In the genomic region with DNA sequence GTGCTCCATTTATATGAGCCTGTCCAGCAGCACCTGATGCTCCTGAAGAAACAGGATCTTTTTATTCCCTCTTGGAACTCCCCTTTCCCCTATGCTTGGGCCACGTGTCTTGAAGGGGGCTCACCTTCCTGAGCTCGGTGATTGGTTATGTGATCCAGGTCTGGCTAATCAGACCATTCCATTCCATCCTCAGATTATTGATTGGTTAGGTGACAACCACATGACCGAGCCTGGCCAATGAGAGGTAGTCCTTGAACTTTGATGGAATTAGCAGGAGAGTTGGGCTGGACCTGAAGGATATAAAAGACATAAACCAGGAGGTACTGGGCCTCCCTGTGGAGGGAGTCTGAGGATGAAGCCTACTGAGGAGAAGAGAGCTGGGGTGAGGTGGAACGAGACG, we compare ENCODE assay signal across 29 cellular contexts.
"Had no signal": no experiment of that assay in that cellular context is flagged by ENCODE, and none has a peak within 500 bp of the region (broad histone marks: within the 10 kb centered on the region; RNA-seq: fewer than 3 reads in every experiment).

No MANE protein-coding gene starts in this region.

- FAIRE-seq: frontal cortex had no signal

- H3K27ac ChIP-seq: adrenal gland, body of pancreas, cardiac muscle cell, colonic mucosa, WERI-Rb-1 had no signal

- H3K27me3 ChIP-seq: adrenal gland, body of pancreas, cardiac muscle cell, colonic mucosa had no signal

- H3K36me3 ChIP-seq: adrenal gland, cardiac muscle cell, colonic mucosa, WERI-Rb-1 had no signal

- DNase-seq: activated CD4-positive, alpha-beta memory T cell treated with anti-CD3 and anti-CD28 coated beads for 36 hours; activated CD4-positive, alpha-beta T cell treated with anti-CD3 and anti-CD28 coated beads for 36 hours; activated CD4-positive, alpha-beta T cell treated with anti-CD3 and anti-CD28 coated beads, Interleukin-2, amount 10 ng/mL, durations not matched to agents 24 days and 14 days; activated CD4-positive, CD25-positive, alpha-beta regulatory T cell; activated CD4-positive, CD25-positive, alpha-beta regulatory T cell treated with anti-CD3 and anti-CD28 coated beads, Interleukin-2, amount 50 U/mL, for 72 hours; activated CD8-positive, alpha-beta memory T cell treated with anti-CD3 and anti-CD28 coated beads, Interleukin-2, amount 10 ng/mL, durations not matched to agents 7 days and 5 days; activated CD8-positive, alpha-beta memory T cell treated with anti-CD3 and anti-CD28 coated beads, Interleukin-2, amount 50 U/mL, for 4 hours; activated CD8-positive, alpha-beta T cell treated with anti-CD3 and anti-CD28 coated beads, Interleukin-2, amount 10 ng/mL, durations not matched to agents 7 days and 5 days; activated effector memory CD4-positive, alpha-beta T cell treated with anti-CD3 and anti-CD28 coated beads, Interleukin-2, amount 50 U/mL, for 16 hours; activated naive CD4-positive, alpha-beta T cell treated with anti-CD3 and anti-CD28 coated beads for 36 hours; activated naive CD8-positive, alpha-beta T cell treated with anti-CD3 and anti-CD28 coated beads for 36 hours; activated naive CD8-positive, alpha-beta T cell treated with anti-CD3 and anti-CD28 coated beads, Interleukin-2, amount 50 U/mL, for 24 hours; activated T-cell treated with anti-CD3 and anti-CD28 coated beads, Interleukin-2, amount 50 U/mL, for 1 hour; activated T-cell treated with anti-CD3 and anti-CD28 coated beads, Interleukin-2, amount 50 U/mL, for 48 hours; adrenal gland; aorta; body of pancreas; central memory CD4-positive, alpha-beta T cell; cerebellar nuclear complex; colonic mucosa; effector CD8-positive, alpha-beta T cell; foreskin fibroblast; T-helper 1 cell; T-helper 17 cell; T1000; WERI-Rb-1 had no signal

- ATAC-seq: activated CD4-positive, alpha-beta T cell treated with anti-CD3 and anti-CD28 coated beads for 36 hours; activated CD8-positive, alpha-beta memory T cell treated with anti-CD3 and anti-CD28 coated beads, Interleukin-2, amount 10 ng/mL, durations not matched to agents 7 days and 5 days; activated CD8-positive, alpha-beta T cell treated with anti-CD3 and anti-CD28 coated beads, Interleukin-2, amount 10 ng/mL, durations not matched to agents 7 days and 5 days; activated naive CD8-positive, alpha-beta T cell treated with anti-CD3 and anti-CD28 coated beads, Interleukin-2, amount 50 U/mL, for 24 hours; body of pancreas; esophagus mucosa; T-helper 17 cell had no signal

- H3K4me1 ChIP-seq: adrenal gland, body of pancreas, colonic mucosa had no signal

- H3K9me3 ChIP-seq: adrenal gland, body of pancreas, colonic mucosa had no signal

- H3K4me3 ChIP-seq: adrenal gland, body of pancreas, cardiac muscle cell, colonic mucosa had no signal
